ENCODE assay signal across 8 cellular contexts in genomic region chr1:23838401-23838866, GRCh38. TPM values are rescaled to one million over a fixed set of nuclear protein-coding genes. Genes with fewer than 3 reads are reported as not detected.
DNase-seq lines count a peak whose midpoint lies in the region; ATAC-seq, FAIRE-seq and TF ChIP-seq lines count a peak whose summit lies in the region.

No MANE protein-coding gene starts in this region.

- H3K27ac Mint-ChIP-seq in WTC11 = no peak overlapping the region

- POLR2A ChIA-PET in WTC11 (lab: Charles Lee) = no interaction called here

- H3K9me3 ChIP-seq in breast epithelium = no peaks in the 10 kb centered on the region
- H3K9me3 ChIP-seq in kidney (ENCODE audit: control insufficient read depth in 1 of 2, low read length in 2 of 2) = no peaks in the 10 kb centered on the region

- no peak overlapping the region for H3K9ac ChIP-seq in kidney (ENCODE audit: low read length in 2 of 2)

- peak overlapping the region; percentile 73 for H3K4me3 Mint-ChIP-seq in WTC11

- no peak for TF ChIP-seq POLR2A in breast epithelium (IDR thresholded peaks at IDR 0.05)

- CTCF ChIA-PET in WTC11 (lab: Charles Lee) = interaction anchor here (0.8 to 1.0 kb wide), 3 partner anchors 27 to 78 kb away, joined by 3 to 4 read pairs (median 3); no protein-coding TSS in a partner anchor

- H3K4me1 Mint-ChIP-seq in WTC11 = peaks cover 8% of the 10 kb centered on the region

- no peak overlapping the region for H3K27ac ChIP-seq in breast epithelium
- H3K27ac ChIP-seq in kidney (ENCODE audit: low read depth in 2 of 2, low read length in 2 of 2) = no peak overlapping the region

- H3K4me1 ChIP-seq in breast epithelium (no peaks in the 10 kb centered on the region), kidney (ENCODE audit: control insufficient read depth in 1 of 2, insufficient read depth in 1 of 2, low read depth in 1 of 2, low read length in 2 of 2) (no peaks in the 10 kb centered on the region)

- H3K36me3 ChIP-seq in breast epithelium (no peaks in the 10 kb centered on the region), kidney (ENCODE audit: control insufficient read depth in 1 of 2, insufficient read depth in 2 of 2, low read length in 2 of 2) (no peaks in the 10 kb centered on the region)

- H3K27me3 Mint-ChIP-seq in WTC11 (ENCODE audit: low read depth) = peaks cover 35% of the 10 kb centered on the region

- TF ChIP-seq CTCF in WTC11 (IDR thresholded peaks at IDR 0.05) (no peak), breast epithelium (IDR thresholded peaks at IDR 0.05) (no peak), kidney (IDR thresholded peaks at IDR 0.05; ENCODE audit: borderline replicate concordance, extremely low read depth, insufficient read depth) (no peak)

- H3K4me3 ChIP-seq in breast epithelium (peak overlapping the region; percentile 15 to 57 (median 45)), kidney (ENCODE audit: low read length in 2 of 2) (peak overlapping the region; percentile 60)

- peak; percentile 61 for DNase-seq in Ammon's horn (ENCODE audit: low spot score)
- peak; percentile 48 for DNase-seq in NCI-H146 (lab: John Stamatoyannopoulos, UW)
- peak; percentile 58 for DNase-seq in WTC11 (ENCODE audit: low spot score)
- peak; percentile 27 to 65 for DNase-seq in breast epithelium (ENCODE audit: low spot score in 2 of 2)
- peak; percentile 84 for DNase-seq in kidney
- peak; percentile 70 for DNase-seq in stimulated activated CD4-positive, alpha-beta T cell treated with anti-CD3 and anti-CD28 coated beads, Interleukin-1b, Interleukin-23, amount 100 ng/mL, for 48 hours
- no peak for DNase-seq in COR-L47 (lab: John Stamatoyannopoulos, UW)

- H3K27me3 ChIP-seq in breast epithelium = no peaks in the 10 kb centered on the region

- no peak for FAIRE-seq in kidney (lab: Jason Lieb, UNC)

- no peaks in the 10 kb centered on the region for H3K36me3 Mint-ChIP-seq in WTC11

- intact Hi-C loops in breast epithelium (cut with DNase I; ENCODE audit: low total_unique reads) (no loop called here), kidney (cut with DNase I) (no loop called here)

- no peaks in the 10 kb centered on the region for H3K9me3 Mint-ChIP-seq in WTC11

- ATAC-seq in GM21526 (IDR thresholded peaks at IDR 0.05; ENCODE audit: low FRiP score, unreplicated experiment) (peak; percentile 63), WTC11 (peak; percentile 99)

TF ChIP-seq in WTC11, 78 proteins besides CTCF, POLR2A, EP300 and RAD21 (continues in another document):
- TF ChIP-seq ZSCAN18 (CRISPR knock-in tag; IDR thresholded peaks at IDR 0.05) (no peak), E2F1 (CRISPR knock-in tag; IDR thresholded peaks at IDR 0.05) (no peak), ERG (CRISPR knock-in tag; IDR thresholded peaks at IDR 0.05) (no peak), MXD4 (CRISPR knock-in tag; IDR thresholded peaks at IDR 0.05; ENCODE audit: borderline replicate concordance) (no peak), TEAD1 (CRISPR knock-in tag; IDR thresholded peaks at IDR 0.05) (no peak), SP1 (CRISPR knock-in tag; conservative IDR thresholded peaks at IDR 0.05) (no peak; the same call in 1 of the 2 replicates), GABPB1 (CRISPR knock-in tag; IDR thresholded peaks at IDR 0.05) (no peak), AR (CRISPR knock-in tag; IDR thresholded peaks at IDR 0.05) (no peak), CBFB (CRISPR knock-in tag; IDR thresholded peaks at IDR 0.05; ENCODE audit: low read depth) (no peak), JAZF1 (CRISPR knock-in tag; IDR thresholded peaks at IDR 0.05) (no peak), GRHL2 (CRISPR knock-in tag; IDR thresholded peaks at IDR 0.05; ENCODE audit: insufficient replicate concordance, severe bottlenecking) (no peak), TCF7 (CRISPR knock-in tag; IDR thresholded peaks at IDR 0.05; ENCODE audit: low read depth) (no peak), PRRX2 (CRISPR knock-in tag; IDR thresholded peaks at IDR 0.05) (no peak)

RNA-seq across cellular contexts. Expression of gene HMGCL, which starts 13.2 kb away (rescaled TPM):
- total RNA-seq in WTC11 (2021) (22.7 to 31.2 TPM (median 25.4 TPM) in 3 replicates), breast epithelium (10 to 100 TPM; 31.7 to 42.4 (median 39.0) TPM), kidney (51.5 TPM)
- 205 TPM for polyA plus RNA-seq in kidney (ENCODE audit: insufficient read depth, low read depth, low replicate concordance)

RNA-seq across cellular contexts. Expression of gene FUCA1, which starts 29.7 kb away (rescaled TPM):
- total RNA-seq in WTC11 (2021) (7.5 to 8.3 TPM (median 7.8 TPM) in 3 replicates), breast epithelium (10 to 100 TPM; 26.9 to 45.3 (median 44.2) TPM), kidney (69.2 TPM)
- 88.3 TPM for polyA plus RNA-seq in kidney (ENCODE audit: insufficient read depth, low read depth, low replicate concordance)

RNA-seq across cellular contexts. Expression of gene GALE, which starts 37.9 kb away (rescaled TPM):
- total RNA-seq in WTC11 (2021) = 30.3 to 36.6 TPM (median 35.8 TPM) in 3 replicates
- total RNA-seq in breast epithelium = 10 to 100 TPM in 2 of 3 donors, 1 to 10 TPM in 1; 9.9 to 31.2 (median 28.2) TPM
- 68.1 TPM for total RNA-seq in kidney
- 73.7 TPM for polyA plus RNA-seq in kidney (ENCODE audit: insufficient read depth, low read depth, low replicate concordance)

RNA-seq across cellular contexts. Expression of gene LYPLA2, which starts 47.5 kb away (rescaled TPM):
- total RNA-seq in WTC11 (2021) = 131 to 164 TPM (median 134 TPM) in 3 replicates
- total RNA-seq in breast epithelium = 10 to 100 TPM; 31.8 to 52.8 (median 49.5) TPM
- 71.3 TPM for total RNA-seq in kidney
- 133 TPM for polyA plus RNA-seq in kidney (ENCODE audit: insufficient read depth, low read depth, low replicate concordance)
